Comparison of ENCODE assay signal across 8 cellular contexts in the genomic region with DNA sequence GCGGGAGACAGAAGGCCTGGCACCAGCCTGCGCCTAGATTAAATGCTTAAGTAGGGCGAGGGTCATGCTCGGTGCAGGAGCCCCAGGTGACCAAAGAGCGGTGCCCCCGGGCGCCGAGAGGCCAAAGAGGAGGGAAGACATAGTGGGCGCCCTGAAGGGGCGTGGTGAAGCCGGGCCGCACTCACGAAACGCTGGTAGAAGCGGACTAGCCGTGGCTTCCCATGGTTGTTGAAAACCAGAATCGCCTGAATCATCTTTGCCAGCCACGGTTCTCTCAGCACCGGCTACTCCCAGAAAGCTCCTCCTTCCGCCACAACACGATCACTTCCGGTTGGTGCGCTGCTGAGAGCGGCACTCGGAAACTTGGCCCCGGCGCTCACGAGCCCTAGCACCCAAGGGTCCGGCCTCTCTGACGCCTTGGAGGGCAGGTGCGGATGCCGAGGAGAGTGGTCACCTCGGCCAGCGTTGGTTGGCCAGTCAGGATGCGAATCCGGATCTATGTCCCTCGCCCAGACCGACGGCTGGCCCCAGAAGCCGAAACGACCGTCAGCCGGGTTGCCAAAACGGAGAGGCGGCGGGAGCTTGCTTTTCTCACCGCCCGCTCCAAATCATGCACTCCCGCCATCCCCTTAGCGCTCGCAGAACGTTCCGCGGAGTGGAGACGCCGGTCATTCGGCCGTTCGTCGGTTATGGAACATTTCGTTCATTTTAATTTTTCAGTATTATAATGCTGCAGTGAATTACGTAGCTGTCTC. TPM values are rescaled to one million over a fixed set of nuclear protein-coding genes. Genes with fewer than 3 reads are reported as not detected.
A peak's percentile ranks its signal among the peaks of the same experiment; 100 is the strongest.
DNase-seq lines count a peak whose midpoint lies in the region; TF ChIP-seq lines count a peak whose summit lies in the region.

A gene (minus strand): TSS at position 299 of the 755 bp plus-strand sequence. CDS start 45 bp downstream, at position 254.

- no peak for TF ChIP-seq POLR2A in suprapubic skin (IDR thresholded peaks at IDR 0.05)

- TF ChIP-seq EP300 in suprapubic skin (IDR thresholded peaks at IDR 0.05): no peak

- peaks cover 32% of the 10 kb centered on the region for H3F3A ChIP-seq in MM.1S (ENCODE audit: insufficient read depth, low read length)

- peak within 1 kb of the TSS; percentile 88 for H3K9ac ChIP-seq in MM.1S (ENCODE audit: low read length)

- intact Hi-C loops in activated naive CD4-positive, alpha-beta T cell treated with anti-CD3 and anti-CD28 coated beads for 36 hours (cut with micrococcal nuclease): loop anchor here (1.0 to 10.0 kb wide), 9 partner anchors 111 to 559 kb away; a partner anchor contains a TSS

- CTCF ChIA-PET in activated naive CD4-positive, alpha-beta T cell treated with anti-CD3 and anti-CD28 coated beads for 36 hours (lab: Charles Lee): interaction anchor here (0.6 to 1.5 kb wide), 5 partner anchors 17 to 1041 kb away, joined by 3 to 6 read pairs (median 4); a partner anchor contains a TSS

- H3K4me3 ChIP-seq in HAP-1 (peak within 1 kb of the TSS; percentile 74), MM.1S (ENCODE audit: low read length) (peak within 1 kb of the TSS; percentile 91), suprapubic skin (peak within 1 kb of the TSS; percentile 91)

- H3K27me3 ChIP-seq in HAP-1 (ENCODE audit: low read depth) (no peaks in the 10 kb centered on the region), MM.1S (replicated peaks; ENCODE audit: insufficient read depth, low read length) (no peaks in the 10 kb centered on the region), suprapubic skin (no peaks in the 10 kb centered on the region)

- H3K9me3 Mint-ChIP-seq in activated naive CD4-positive, alpha-beta T cell treated with anti-CD3 and anti-CD28 coated beads for 36 hours: no peaks in the 10 kb centered on the region

- DNase-seq in GDM1 (lab: John Stamatoyannopoulos, UW) (peak; percentile 87), HAP-1 (ENCODE audit: low spot score in 2 of 2) (peak; percentile 85 to 92), MM.1S (peak; percentile 93), SK-MEL-5 (ENCODE audit: low read depth, low spot score) (peak; percentile 92), germinal center (ENCODE audit: low spot score) (peak; percentile 81), nucleus accumbens (lab: John Stamatoyannopoulos, UW) (peak in 55 of 56 donors; percentile 57 to 93 (median 85)), suprapubic skin (ENCODE audit: low spot score in 2 of 2) (peak; percentile 94 to 96)
- peak; percentile 94 for DNase-seq in activated naive CD4-positive, alpha-beta T cell treated with anti-CD3 and anti-CD28 coated beads for 36 hours

- no peaks in the 10 kb centered on the region for H3K27me3 Mint-ChIP-seq in activated naive CD4-positive, alpha-beta T cell treated with anti-CD3 and anti-CD28 coated beads for 36 hours (ENCODE audit: low read depth)

- H4K20me1 ChIP-seq in MM.1S (ENCODE audit: insufficient read depth, low read length): no peaks in the 10 kb centered on the region

- TF ChIP-seq CTCF in MM.1S (IDR thresholded peaks at IDR 0.05; ENCODE audit: low read length) (no peak), suprapubic skin (IDR thresholded peaks at IDR 0.05) (no peak)

- H3K27ac ChIP-seq in MM.1S (ENCODE audit: low read length): peak within 1 kb of the TSS; percentile 87
- H3K27ac ChIP-seq in suprapubic skin: peak within 1 kb of the TSS; percentile 95

- in situ Hi-C loops in HAP-1 (cut with MboI; ENCODE audit: low sequenced_read_pairs) (no loop called here), SK-MEL-5 (cut with HindIII; ENCODE audit: low pct_unique_long_range_greater_than_20kb, low sequenced_read_pairs) (no loop called here)

- H3K36me3 Mint-ChIP-seq in activated naive CD4-positive, alpha-beta T cell treated with anti-CD3 and anti-CD28 coated beads for 36 hours (ENCODE audit: low read depth): peaks cover 8% of the 10 kb centered on the region

- WGBS in suprapubic skin: under 1% methylated on average over 49 of the region's 62 CpGs

- H3K36me3 ChIP-seq in HAP-1 (replicated peaks): peaks cover 2% of the 10 kb centered on the region; the same call in 1 of the 2 replicates
- H3K36me3 ChIP-seq in MM.1S (replicated peaks; ENCODE audit: insufficient read depth, low read length): no peaks in the 10 kb centered on the region
- peaks cover 2% of the 10 kb centered on the region for H3K36me3 ChIP-seq in suprapubic skin

- H3K4me1 ChIP-seq in HAP-1 (peaks cover 7% of the 10 kb centered on the region; the same call in 1 of the 2 replicates), MM.1S (ENCODE audit: low read length) (peaks cover 23% of the 10 kb centered on the region), suprapubic skin (peaks cover 20% of the 10 kb centered on the region)

- peak within 1 kb of the TSS; percentile 97 for H3K4me3 Mint-ChIP-seq in activated naive CD4-positive, alpha-beta T cell treated with anti-CD3 and anti-CD28 coated beads for 36 hours

- H3K79me2 ChIP-seq in MM.1S (ENCODE audit: low read length): peaks cover 39% of the 10 kb centered on the region

- H2AFZ ChIP-seq in MM.1S (ENCODE audit: low read length): peak within 1 kb of the TSS; percentile 66

- no peaks in the 10 kb centered on the region for H3K9me2 ChIP-seq in MM.1S (replicated peaks; ENCODE audit: insufficient read depth, low read length)

- H3K4me2 ChIP-seq in MM.1S (ENCODE audit: low read depth, low read length): peak within 1 kb of the TSS; percentile 79

- peaks cover 42% of the 10 kb centered on the region for H3K4me1 Mint-ChIP-seq in activated naive CD4-positive, alpha-beta T cell treated with anti-CD3 and anti-CD28 coated beads for 36 hours (ENCODE audit: low read depth)

- H3K9me3 ChIP-seq in HAP-1: no peaks in the 10 kb centered on the region
- no peaks in the 10 kb centered on the region for H3K9me3 ChIP-seq in MM.1S (replicated peaks; ENCODE audit: insufficient read depth, low read length)
- no peaks in the 10 kb centered on the region for H3K9me3 ChIP-seq in suprapubic skin

- H3K27ac Mint-ChIP-seq in activated naive CD4-positive, alpha-beta T cell treated with anti-CD3 and anti-CD28 coated beads for 36 hours: peak within 1 kb of the TSS; percentile 96

RNA-seq across cellular contexts. Expression of the gene that starts here (rescaled TPM):
- total RNA-seq in SK-MEL-5 (2014; rRNA removed; shearing (Covaris generic)): 32.3 and 35.1 TPM in 2 replicates
- 17.6 and 29.0 TPM in 2 replicates for polyA plus RNA-seq in SK-MEL-5 (2015; cell fraction: cytosol; rRNA removed)
- 24.1 and 29.3 TPM in 2 replicates for polyA plus RNA-seq in SK-MEL-5 (2015; cell fraction: nucleus; rRNA removed)
- total RNA-seq in activated naive CD4-positive, alpha-beta T cell treated with anti-CD3 and anti-CD28 coated beads for 36 hours: 10 to 100 TPM; 20.2 to 25.2 TPM
- 10 to 100 TPM; 15.5 to 70.4 (median 28.4) TPM for total RNA-seq in suprapubic skin

Comparison
In these comparisons a context has a peak if more than half of its experiments do, and no peak if none do; other contexts are left out.
1. Peak in every context shown above with its lines: DNase-seq, H3K4me3 ChIP-seq and H3K27ac ChIP-seq.